ENCODE assay signal across 9 cellular contexts in the genomic region with DNA sequence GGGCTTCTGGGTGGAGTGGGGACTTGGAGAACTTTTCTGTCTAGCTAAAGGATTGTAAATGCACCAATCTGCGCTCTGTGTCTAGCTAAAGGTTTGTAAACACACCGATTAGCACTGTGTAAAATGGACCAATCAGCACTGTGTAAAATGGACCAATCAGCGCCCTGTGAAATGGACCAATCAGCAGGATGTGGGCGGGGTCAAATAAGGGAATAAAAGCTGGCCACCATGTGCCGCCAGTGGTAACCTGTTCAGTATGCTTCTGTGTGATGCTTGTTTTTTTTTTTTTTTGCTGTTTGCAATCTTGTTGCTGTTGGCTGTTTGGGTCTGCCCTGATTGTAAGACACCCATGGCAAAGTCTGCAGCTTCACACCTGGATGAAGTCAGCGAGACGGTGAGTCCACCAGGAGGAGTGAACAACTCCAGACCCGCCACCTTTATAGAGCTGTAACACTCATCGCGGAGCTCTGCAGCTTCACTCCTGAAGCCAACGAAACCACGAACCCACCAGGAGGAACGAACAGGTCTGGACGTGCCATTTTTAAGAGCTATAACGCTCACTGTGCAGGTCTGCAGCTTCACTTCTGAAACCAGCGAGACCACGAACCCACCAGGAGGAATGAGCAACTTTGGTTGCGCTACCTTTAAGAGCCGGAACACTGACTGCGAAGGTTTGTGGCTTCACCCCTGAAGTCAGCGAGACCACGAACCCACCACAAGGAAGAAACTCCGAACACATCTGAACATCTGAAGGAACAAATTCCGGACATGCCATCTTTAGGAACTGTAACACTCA.
DNase-seq lines count a peak whose midpoint lies in the region; ATAC-seq, FAIRE-seq and TF ChIP-seq lines count a peak whose summit lies in the region.
"Had no signal": no experiment of that assay in that cellular context is flagged by ENCODE, and none has a peak within 500 bp of the region (broad histone marks: within the 10 kb centered on the region; RNA-seq: fewer than 3 reads in every experiment).

No MANE protein-coding gene starts in this region.

- DNase-seq in activated CD4-positive, alpha-beta T cell treated with anti-CD3 and anti-CD28 coated beads, Interleukin-2, amount 50 U/mL, for 4 hours: peak; percentile 56 to 57
- peak; percentile 48 for DNase-seq in effector CD8-positive, alpha-beta T cell (lab: John Stamatoyannopoulos, UW)
- peak; percentile 44 to 58 for DNase-seq in stimulated activated CD8-positive, alpha-beta memory T cell treated with anti-CD3 and anti-CD28 coated beads, Interleukin-7, amount 100 ng/mL, for 4 hours (ENCODE audit: low read depth in 2 of 2)
- DNase-seq in tibial artery: no peak
- no peak for DNase-seq in head of caudate nucleus
- DNase-seq in right atrium auricular region (ENCODE audit: low spot score): no peak
- no peak for DNase-seq in D721Med (ENCODE audit: insufficient read length, low spot score)
- DNase-seq: left cardiac atrium had no signal

- no peaks in the 10 kb centered on the region for H3K36me3 ChIP-seq in tibial artery
- no peaks in the 10 kb centered on the region for H3K36me3 ChIP-seq in right atrium auricular region

- ATAC-seq in HG03558 (IDR thresholded peaks at IDR 0.05; ENCODE audit: extremely low read depth, unreplicated experiment): peak; percentile 41
- ATAC-seq: left cardiac atrium had no signal

- no peak for FAIRE-seq in D721Med (lab: Jason Lieb, UNC)

- no peaks in the 10 kb centered on the region for H3K4me1 ChIP-seq in tibial artery
- no peaks in the 10 kb centered on the region for H3K4me1 ChIP-seq in right atrium auricular region

- H3K9me3 ChIP-seq in tibial artery: no peaks in the 10 kb centered on the region
- H3K9me3 ChIP-seq in right atrium auricular region: no peaks in the 10 kb centered on the region

- H3K27me3 ChIP-seq in tibial artery: peaks cover 0 to 27% of the 10 kb centered on the region in 2 donors
- no peaks in the 10 kb centered on the region for H3K27me3 ChIP-seq in right atrium auricular region

- H3K27ac ChIP-seq in tibial artery (no peak overlapping the region), right atrium auricular region (no peak overlapping the region)

- no peak overlapping the region for H3K4me3 ChIP-seq in tibial artery
- no peak overlapping the region for H3K4me3 ChIP-seq in right atrium auricular region

- intact Hi-C loops in tibial artery (cut with DNase I; ENCODE audit: low total_unique reads) (no loop called here), head of caudate nucleus (cut with DNase I) (no loop called here)

- TF ChIP-seq CTCF in tibial artery (IDR thresholded peaks at IDR 0.05) (no peak), right atrium auricular region (IDR thresholded peaks at IDR 0.05) (no peak), D721Med (IDR thresholded peaks at IDR 0.05; ENCODE audit: insufficient read depth, missing control alignments) (no peak)

Comparison
In these comparisons a context has a peak if more than half of its experiments do, and no peak if none do; other contexts are left out.
1. DNase-seq: peak in activated CD4-positive, alpha-beta T cell treated with anti-CD3 and anti-CD28 coated beads, Interleukin-2, amount 50 U/mL, for 4 hours (2 of 2), effector CD8-positive, alpha-beta T cell (single experiment) and stimulated activated CD8-positive, alpha-beta memory T cell treated with anti-CD3 and anti-CD28 coated beads, Interleukin-7, amount 100 ng/mL, for 4 hours (2 of 2); none in tibial artery (0 of 2), head of caudate nucleus (0 of 42), right atrium auricular region (single experiment) and D721Med (single experiment).